In genomic region chr5:173885481-173886010, GRCh38 we compare ENCODE assay signal across 9 cellular contexts. TPM values are rescaled to one million over a fixed set of nuclear protein-coding genes. Genes with fewer than 3 reads are reported as not detected.
DNase-seq lines count a peak whose midpoint lies in the region; ATAC-seq and TF ChIP-seq lines count a peak whose summit lies in the region.
"Had no signal": no experiment of that assay in that cellular context is flagged by ENCODE, and none has a peak within 500 bp of the region (broad histone marks: within the 10 kb centered on the region; RNA-seq: fewer than 3 reads in every experiment).

No MANE protein-coding gene starts in this region.

- peaks cover 10% of the 10 kb centered on the region; the same call in 1 of the 2 replicates for H3K27me3 ChIP-seq in OCI-LY3 (ENCODE audit: low read depth, low read length)
- H3K27me3 ChIP-seq in HAP-1 (ENCODE audit: low read depth) = no peaks in the 10 kb centered on the region
- H3K27me3 ChIP-seq: dorsolateral prefrontal cortex had no signal

- no peaks in the 10 kb centered on the region for H3K9me3 ChIP-seq in OCI-LY3 (ENCODE audit: insufficient read depth, low read length)
- no peaks in the 10 kb centered on the region for H3K9me3 ChIP-seq in HAP-1

- peak overlapping the region; percentile 80 for H3K27ac ChIP-seq in OCI-LY3 (ENCODE audit: low read length)

- 0 out of 2 replicates have a peak overlapping the region, but pooled peaks have one; percentile 54 for H2AFZ ChIP-seq in OCI-LY3 (ENCODE audit: low read depth, low read length)

- DNase-seq in activated T-cell treated with anti-CD3 and anti-CD28 coated beads, Interleukin-2, amount 50 U/mL, for 4 hours = peak; percentile 11
- no peak for DNase-seq in activated T-cell treated with anti-CD3 and anti-CD28 coated beads, Interleukin-2, amount 50 U/mL, for 1 hour
- DNase-seq in effector memory CD8-positive, alpha-beta T cell = no peak
- DNase-seq in HAP-1 (ENCODE audit: low spot score in 2 of 2) (no peak), WTC11 (ENCODE audit: low spot score) (no peak), DMS53 (lab: John Stamatoyannopoulos, UW) (no peak)
- DNase-seq: dorsolateral prefrontal cortex had no signal

- TF ChIP-seq CTCF in OCI-LY3 (IDR thresholded peaks at IDR 0.05; ENCODE audit: low read depth, low read length) (peak; percentile 35), WTC11 (IDR thresholded peaks at IDR 0.05) (no peak)

- CTCF ChIA-PET in WTC11 (lab: Charles Lee) = interaction anchor here (1.0 kb wide), 1 partner anchor 257 kb away, joined by 3 read pairs; no protein-coding TSS in a partner anchor

- POLR2A ChIA-PET in WTC11 (lab: Charles Lee) = interaction anchor here (0.7 kb wide), 1 partner anchor 48 kb away, joined by 3 read pairs; no protein-coding TSS in a partner anchor

- H3K4me1 ChIP-seq in OCI-LY3 (ENCODE audit: low read length) = peaks cover 39% of the 10 kb centered on the region
- no peaks in the 10 kb centered on the region; the same call in none of the 2 replicates for H3K4me1 ChIP-seq in HAP-1

- H3K4me2 ChIP-seq in OCI-LY3 (ENCODE audit: low read length) = peak overlapping the region; percentile 67

- no peaks in the 10 kb centered on the region for H4K20me1 ChIP-seq in OCI-LY3 (ENCODE audit: insufficient read depth, low read length)

- no peaks in the 10 kb centered on the region for H3K36me3 Mint-ChIP-seq in activated T-cell treated with anti-CD3 and anti-CD28 coated beads, Interleukin-2, amount 50 U/mL, for 4 hours (ENCODE audit: insufficient read depth)
- H3K36me3 Mint-ChIP-seq in effector memory CD8-positive, alpha-beta T cell (ENCODE audit: insufficient read depth) = peaks cover 14% of the 10 kb centered on the region
- peaks cover 14% of the 10 kb centered on the region for H3K36me3 Mint-ChIP-seq in stimulated activated memory B cell treated with anti-CD40 and anti-IgM and Interleukin-4, amounts not matched to agents 10 μg/mL and 1 μg/mL and 100 μg/mL, for 72 hours
- H3K36me3 Mint-ChIP-seq in WTC11 = no peaks in the 10 kb centered on the region

- H3K36me3 ChIP-seq in OCI-LY3 (replicated peaks; ENCODE audit: low read depth, low read length) = no peaks in the 10 kb centered on the region
- no peaks in the 10 kb centered on the region for H3K36me3 ChIP-seq in HAP-1 (replicated peaks)

- peaks cover 13% of the 10 kb centered on the region for H3K9me3 Mint-ChIP-seq in activated T-cell treated with anti-CD3 and anti-CD28 coated beads, Interleukin-2, amount 50 U/mL, for 4 hours
- no peaks in the 10 kb centered on the region for H3K9me3 Mint-ChIP-seq in effector memory CD8-positive, alpha-beta T cell
- H3K9me3 Mint-ChIP-seq in stimulated activated memory B cell treated with anti-CD40 and anti-IgM and Interleukin-4, amounts not matched to agents 10 μg/mL and 1 μg/mL and 100 μg/mL, for 72 hours = no peaks in the 10 kb centered on the region
- H3K9me3 Mint-ChIP-seq in WTC11 = peaks cover 6% of the 10 kb centered on the region

- in situ Hi-C loops in HAP-1 (cut with MboI; ENCODE audit: low sequenced_read_pairs) = no loop called here

- H3K4me1 Mint-ChIP-seq in activated T-cell treated with anti-CD3 and anti-CD28 coated beads, Interleukin-2, amount 50 U/mL, for 4 hours (ENCODE audit: low read depth) = peaks cover 66% of the 10 kb centered on the region
- peaks cover 44 to 47% of the 10 kb centered on the region in 2 donors for H3K4me1 Mint-ChIP-seq in effector memory CD8-positive, alpha-beta T cell (ENCODE audit: low read depth in 2 of 2)
- peaks cover 60% of the 10 kb centered on the region for H3K4me1 Mint-ChIP-seq in stimulated activated memory B cell treated with anti-CD40 and anti-IgM and Interleukin-4, amounts not matched to agents 10 μg/mL and 1 μg/mL and 100 μg/mL, for 72 hours
- H3K4me1 Mint-ChIP-seq in WTC11 = peaks cover 36% of the 10 kb centered on the region

- H3K4me3 Mint-ChIP-seq in activated T-cell treated with anti-CD3 and anti-CD28 coated beads, Interleukin-2, amount 50 U/mL, for 4 hours = peak overlapping the region; percentile 9
- peak overlapping the region; percentile 57 to 76 for H3K4me3 Mint-ChIP-seq in effector memory CD8-positive, alpha-beta T cell
- no peak overlapping the region for H3K4me3 Mint-ChIP-seq in stimulated activated memory B cell treated with anti-CD40 and anti-IgM and Interleukin-4, amounts not matched to agents 10 μg/mL and 1 μg/mL and 100 μg/mL, for 72 hours
- H3K4me3 Mint-ChIP-seq in WTC11 = no peak overlapping the region

- no peaks in the 10 kb centered on the region for H3K27me3 Mint-ChIP-seq in activated T-cell treated with anti-CD3 and anti-CD28 coated beads, Interleukin-2, amount 50 U/mL, for 4 hours (ENCODE audit: low read depth)
- no peaks in the 10 kb centered on the region for H3K27me3 Mint-ChIP-seq in effector memory CD8-positive, alpha-beta T cell
- H3K27me3 Mint-ChIP-seq in stimulated activated memory B cell treated with anti-CD40 and anti-IgM and Interleukin-4, amounts not matched to agents 10 μg/mL and 1 μg/mL and 100 μg/mL, for 72 hours = no peaks in the 10 kb centered on the region
- H3K27me3 Mint-ChIP-seq in WTC11 (ENCODE audit: low read depth) = peaks cover 3% of the 10 kb centered on the region; the same call in 1 of the 2 replicates

- no peaks in the 10 kb centered on the region for H3K79me2 ChIP-seq in OCI-LY3 (ENCODE audit: low read length)

- H3K9ac ChIP-seq in OCI-LY3 (ENCODE audit: low read length) = peak overlapping the region; percentile 19; the same call in 1 of the 2 replicates

- H3K27ac Mint-ChIP-seq in effector memory CD8-positive, alpha-beta T cell = peak overlapping the region; percentile 15 to 50
- H3K27ac Mint-ChIP-seq in stimulated activated memory B cell treated with anti-CD40 and anti-IgM and Interleukin-4, amounts not matched to agents 10 μg/mL and 1 μg/mL and 100 μg/mL, for 72 hours = peak overlapping the region; percentile 36
- no peak overlapping the region for H3K27ac Mint-ChIP-seq in WTC11

- H3K4me3 ChIP-seq in OCI-LY3 (ENCODE audit: low read length) (no peak overlapping the region), HAP-1 (no peak overlapping the region)
- H3K4me3 ChIP-seq: dorsolateral prefrontal cortex had no signal

- ATAC-seq in activated T-cell treated with anti-CD3 and anti-CD28 coated beads, Interleukin-2, amount 50 U/mL, for 4 hours = no peak
- ATAC-seq in effector memory CD8-positive, alpha-beta T cell (replicated peaks) = no peak
- ATAC-seq in stimulated activated memory B cell treated with anti-CD40 and anti-IgM and Interleukin-4, amounts not matched to agents 10 μg/mL and 1 μg/mL and 100 μg/mL, for 72 hours = no peak
- ATAC-seq in WTC11 = no peak

TF ChIP-seq in WTC11, 78 proteins besides CTCF, POLR2A, EP300 and RAD21:
- no peak for TF ChIP-seq ATF6 (CRISPR knock-in tag; IDR thresholded peaks at IDR 0.05)
- TF ChIP-seq E2F1 (CRISPR knock-in tag; IDR thresholded peaks at IDR 0.05) = no peak
- TF ChIP-seq FOXP1 (CRISPR knock-in tag; IDR thresholded peaks at IDR 0.05; ENCODE audit: borderline replicate concordance) = no peak
- TF ChIP-seq ZNF671 (CRISPR knock-in tag; IDR thresholded peaks at IDR 0.05) = no peak
- no peak for TF ChIP-seq GTF2I (CRISPR knock-in tag; conservative IDR thresholded peaks at IDR 0.05)
- no peak for TF ChIP-seq ZNF232 (CRISPR knock-in tag; IDR thresholded peaks at IDR 0.05)
- TF ChIP-seq USF2 (CRISPR knock-in tag; IDR thresholded peaks at IDR 0.05) = no peak
- no peak for TF ChIP-seq ZMAT4 (CRISPR knock-in tag; IDR thresholded peaks at IDR 0.05)

RNA-seq across cellular contexts. Expression of gene CPEB4, which starts 2.6 kb away (rescaled TPM):
- 10 to 100 TPM; 14.4 to 17.2 (median 14.9) TPM for total RNA-seq in activated T-cell treated with anti-CD3 and anti-CD28 coated beads, Interleukin-2, amount 50 U/mL, for 4 hours
- 9.1 to 12.7 TPM (median 9.2 TPM) in 3 replicates for total RNA-seq in WTC11 (2021)

Comparison
In these comparisons a context has a peak if more than half of its experiments do, and no peak if none do; other contexts are left out.
1. H3K4me3 Mint-ChIP-seq: peak in activated T-cell treated with anti-CD3 and anti-CD28 coated beads, Interleukin-2, amount 50 U/mL, for 4 hours (single experiment) and effector memory CD8-positive, alpha-beta T cell (2 of 2); none in stimulated activated memory B cell treated with anti-CD40 and anti-IgM and Interleukin-4, amounts not matched to agents 10 μg/mL and 1 μg/mL and 100 μg/mL, for 72 hours (single experiment) and WTC11 (single experiment).